In genomic region chr3:110015231-110015963, GRCh38 we compare ENCODE assay signal across 36 cellular contexts.
DNase-seq lines count a peak whose midpoint lies in the region; ATAC-seq and FAIRE-seq lines count a peak whose summit lies in the region.
"Had no signal": no experiment of that assay in that cellular context is flagged by ENCODE, and none has a peak within 500 bp of the region (broad histone marks: within the 10 kb centered on the region; RNA-seq: fewer than 3 reads in every experiment).

No MANE protein-coding gene starts in this region.

- no peaks in the 10 kb centered on the region for H3K4me1 ChIP-seq in GM23248 (ENCODE audit: insufficient read depth)
- H3K4me1 ChIP-seq in small intestine (ENCODE audit: control insufficient read depth in 2 of 2, insufficient read depth in 1 of 2, low read depth in 1 of 2, low read length in 1 of 2) = no peaks in the 10 kb centered on the region
- H3K4me1 ChIP-seq: testis, uterus had no signal

- H3K27ac ChIP-seq in GM23248 = no peak overlapping the region
- H3K27ac ChIP-seq in small intestine (ENCODE audit: low read depth in 1 of 2, low read length in 1 of 2) = no peak overlapping the region
- H3K27ac ChIP-seq: HL-60, ovary, testis, uterus had no signal

- no peak overlapping the region for H3K27ac Mint-ChIP-seq in activated T-helper 17 cell treated with anti-CD3 and anti-CD28 coated beads, Interleukin-2, amount 50 U/mL, for 72 hours
- H3K27ac Mint-ChIP-seq: activated CD4-positive, alpha-beta memory T cell treated with anti-CD3 and anti-CD28 coated beads, Interleukin-2, amount 10 ng/mL, durations not matched to agents 7 days and 5 days; CD14-positive monocyte; memory B cell; nephron progenitor cell had no signal

- no peaks in the 10 kb centered on the region for H3K27me3 ChIP-seq in GM23248 (replicated peaks; ENCODE audit: insufficient read depth)
- H3K27me3 ChIP-seq in small intestine (ENCODE audit: control insufficient read depth in 2 of 2, insufficient read depth in 2 of 2, low read length in 2 of 2) = no peaks in the 10 kb centered on the region
- H3K27me3 ChIP-seq: ovary, testis, uterus had no signal

- no peak overlapping the region for H2AFZ ChIP-seq in GM23248

- no peak overlapping the region for H3K4me2 ChIP-seq in GM23248 (ENCODE audit: unreplicated experiment)

- H4K20me1 ChIP-seq in GM23248 (ENCODE audit: insufficient read depth) = no peaks in the 10 kb centered on the region

- in situ Hi-C loops in GM23248 (cut with MboI) = no loop called here

- no peaks in the 10 kb centered on the region for H3K79me2 ChIP-seq in GM23248 (ENCODE audit: insufficient read depth)

- no peaks in the 10 kb centered on the region for H3K9me2 ChIP-seq in GM23248 (ENCODE audit: insufficient read depth)

- no peaks in the 10 kb centered on the region for H3K36me3 Mint-ChIP-seq in activated T-helper 17 cell treated with anti-CD3 and anti-CD28 coated beads, Interleukin-2, amount 50 U/mL, for 72 hours (ENCODE audit: low read depth)
- H3K36me3 Mint-ChIP-seq: activated naive CD8-positive, alpha-beta T cell; CD14-positive monocyte; memory B cell had no signal

- peak; percentile 86 to 87 for ATAC-seq in activated CD4-positive, CD25-positive, alpha-beta regulatory T cell treated with anti-CD3 and anti-CD28 coated beads, Interleukin-2, amount 50 U/mL, for 24 hours
- ATAC-seq in activated T-helper 17 cell treated with anti-CD3 and anti-CD28 coated beads, Interleukin-2, amount 50 U/mL, for 72 hours (replicated peaks) = peak; percentile 76
- ATAC-seq in Right ventricle myocardium superior (ENCODE audit: poor library complexity) = no peak
- ATAC-seq: PC-3 had no signal

- FAIRE-seq in small intestine (lab: Jason Lieb, UNC) = peak; percentile 80
- FAIRE-seq: bronchial epithelial cell, GM18507, islet of Langerhans had no signal

- intact Hi-C loops in Right ventricle myocardium superior (cut with DNase I) = no loop called here

- H3K9me3 Mint-ChIP-seq in activated T-helper 17 cell treated with anti-CD3 and anti-CD28 coated beads, Interleukin-2, amount 50 U/mL, for 72 hours = no peaks in the 10 kb centered on the region
- H3K9me3 Mint-ChIP-seq: activated CD4-positive, alpha-beta memory T cell treated with anti-CD3 and anti-CD28 coated beads, Interleukin-2, amount 10 ng/mL, durations not matched to agents 7 days and 5 days; nephron progenitor cell had no signal

- no peak overlapping the region for H3K9ac ChIP-seq in GM23248

- H3K4me1 Mint-ChIP-seq in activated T-helper 17 cell treated with anti-CD3 and anti-CD28 coated beads, Interleukin-2, amount 50 U/mL, for 72 hours = peaks cover under 1% of the 10 kb centered on the region
- H3K4me1 Mint-ChIP-seq: CD14-positive monocyte, memory B cell, nephron progenitor cell had no signal

- 69 to 73% methylated on average over 4 of the region's 4 CpGs for WGBS in GM23248 (ENCODE audit: low coverage in 1 of 2, low lambda C conversion rate in 2 of 2, missing lambda C conversion rate in 2 of 2), 2 experiments
- 71 to 93% (median 85%) methylated on average over 4 of the region's 4 CpGs for WGBS in small intestine, 3 donors

- H3K9me3 ChIP-seq in GM23248 (ENCODE audit: low read depth) (no peaks in the 10 kb centered on the region), small intestine (ENCODE audit: control insufficient read depth, low read depth) (no peaks in the 10 kb centered on the region)
- H3K9me3 ChIP-seq: ovary, testis, uterus had no signal

- H3K27me3 Mint-ChIP-seq in activated T-helper 17 cell treated with anti-CD3 and anti-CD28 coated beads, Interleukin-2, amount 50 U/mL, for 72 hours = no peaks in the 10 kb centered on the region
- H3K27me3 Mint-ChIP-seq: activated CD4-positive, alpha-beta memory T cell treated with anti-CD3 and anti-CD28 coated beads, Interleukin-2, amount 10 ng/mL, durations not matched to agents 7 days and 5 days; activated naive CD8-positive, alpha-beta T cell; memory B cell had no signal

- no peak for DNase-seq in activated CD4-positive, CD25-positive, alpha-beta regulatory T cell (lab: John Stamatoyannopoulos, UW)
- peak; percentile 2 for DNase-seq in GM23248
- no peak for DNase-seq in small intestine
- DNase-seq in dermis blood vessel endothelial cell = no peak
- no peak for DNase-seq in Right ventricle myocardium superior
- no peak for DNase-seq in SHP77 treated with DMSO at 0.1 percent for 48 hours (lab: John Stamatoyannopoulos, UW)
- DNase-seq: 8988T; activated CD4-positive, alpha-beta memory T cell treated with anti-CD3 and anti-CD28 coated beads, Interleukin-2, amount 10 ng/mL, durations not matched to agents 7 days and 5 days; activated effector memory CD4-positive, alpha-beta T cell treated with Interleukin-2 at 50 U/mL for 16 hours; activated T-cell treated with anti-CD3 and anti-CD28 coated beads for 4 hours; aorta; Calu3; DND-41; effector CD8-positive, alpha-beta T cell; KG1; MM.1S; NCI-H1417 treated with DMSO at 0.1 percent for 48 hours; NCI-H2029 treated with DMSO at 0.1 percent for 48 hours; NCI-H524 treated with DMSO at 0.1 percent for 48 hours; nephron progenitor cell; NK-92 treated with Interleukin-12 subunit alpha and Interleukin-12 subunit beta, amount 100 ng/mL, for 24 hours; ovary; PC-3; retina; testis; uterus had no signal

- H3F3A ChIP-seq in GM23248 (ENCODE audit: insufficient read depth) = no peaks in the 10 kb centered on the region

- H3K4me3 Mint-ChIP-seq in activated T-helper 17 cell treated with anti-CD3 and anti-CD28 coated beads, Interleukin-2, amount 50 U/mL, for 72 hours = no peak overlapping the region
- H3K4me3 Mint-ChIP-seq: activated CD4-positive, alpha-beta memory T cell treated with anti-CD3 and anti-CD28 coated beads, Interleukin-2, amount 10 ng/mL, durations not matched to agents 7 days and 5 days; activated naive CD8-positive, alpha-beta T cell; CD14-positive monocyte; memory B cell; nephron progenitor cell had no signal

- H3K36me3 ChIP-seq in GM23248 (ENCODE audit: low read depth) (no peaks in the 10 kb centered on the region), small intestine (ENCODE audit: control insufficient read depth in 2 of 2, insufficient read depth in 2 of 2, low read length in 2 of 2) (no peaks in the 10 kb centered on the region)
- H3K36me3 ChIP-seq: ovary, uterus had no signal

- H3K4me3 ChIP-seq in GM23248 (no peak overlapping the region), small intestine (ENCODE audit: low read depth in 1 of 2, low read length in 2 of 2) (no peak overlapping the region)
- H3K4me3 ChIP-seq: ovary, skin epidermis, testis, uterus had no signal
